ENCODE assay signal across 13 cellular contexts in the genomic region with DNA sequence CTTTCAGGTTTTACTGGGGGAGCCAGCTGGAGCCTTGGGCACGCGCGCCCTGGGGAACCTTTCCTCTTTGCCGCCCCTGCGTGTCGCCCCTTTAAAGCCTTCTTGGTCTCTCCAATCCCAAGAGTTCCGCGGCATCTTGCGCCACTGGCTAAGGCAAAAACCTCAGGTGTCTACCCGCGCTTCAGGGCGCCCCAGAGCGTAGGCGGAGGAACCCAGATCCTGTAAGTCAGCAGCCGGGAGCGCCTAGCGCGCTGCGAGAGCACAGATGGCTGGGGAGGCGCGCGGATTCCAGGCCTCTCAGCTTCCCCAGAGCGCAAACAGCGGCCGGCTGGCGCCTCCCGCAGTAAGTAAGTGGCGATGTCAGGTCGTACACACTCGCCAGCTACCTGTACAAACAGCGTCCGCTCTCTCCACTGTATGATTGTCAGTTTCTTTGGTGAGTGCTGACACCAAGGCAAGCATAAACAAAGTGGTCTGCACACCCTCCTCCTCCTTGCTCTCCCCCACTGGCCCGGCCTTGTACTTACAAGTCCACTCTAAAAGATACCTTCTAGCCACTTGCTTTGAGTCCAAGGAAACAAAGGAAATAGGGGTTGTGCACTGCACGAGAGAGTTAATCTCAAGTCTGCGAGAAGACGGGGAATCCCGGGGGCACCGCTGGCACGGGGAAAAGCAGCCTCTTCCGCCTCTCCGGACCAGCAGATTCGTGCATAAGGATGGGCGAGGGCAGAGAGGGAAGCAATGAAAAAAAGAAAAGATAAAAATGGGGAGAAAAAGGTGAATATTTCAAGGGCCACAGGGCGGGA. TPM values are rescaled to one million over a fixed set of nuclear protein-coding genes. Genes with fewer than 3 reads are reported as not detected.
A peak's percentile ranks its signal among the peaks of the same experiment; 100 is the strongest.
DNase-seq lines count a peak whose midpoint lies in the region; ATAC-seq and TF ChIP-seq lines count a peak whose summit lies in the region.
"Had no signal": no experiment of that assay in that cellular context is flagged by ENCODE, and none has a peak within 500 bp of the region (broad histone marks: within the 10 kb centered on the region; RNA-seq: fewer than 3 reads in every experiment).

No MANE protein-coding gene starts in this region.

- peak; percentile 53 for TF ChIP-seq CTCF in VCaP (conservative IDR thresholded peaks at IDR 0.05)
- no peak for TF ChIP-seq CTCF in CD4-positive, alpha-beta T cell (IDR thresholded peaks at IDR 0.05)

- H3K27ac Mint-ChIP-seq in CD4-positive, alpha-beta T cell = no peak overlapping the region

- peak; percentile 40 to 57 for DNase-seq in NCI-H2081 (lab: John Stamatoyannopoulos, UW)
- no peak for DNase-seq in NCI-H2081 treated with DMSO at 0.1 percent for 48 hours (lab: John Stamatoyannopoulos, UW)
- DNase-seq in iPS-NIHi7 (ENCODE audit: extremely low spot score) = peak; percentile 65
- DNase-seq in sciatic nerve (ENCODE audit: low spot score) = no peak
- DNase-seq in CD4-positive, alpha-beta T cell = no peak
- no peak for DNase-seq in activated CD4-positive, CD25-positive, alpha-beta regulatory T cell treated with anti-CD3 and anti-CD28 coated beads, Interleukin-2, amount 50 U/mL, for 72 hours
- DNase-seq: effector CD4-positive, alpha-beta T cell; stimulated activated CD4-positive, alpha-beta T cell treated with anti-CD3 and anti-CD28 coated beads, Interleukin-2, amount 100 ng/mL, for 48 hours had no signal

- no peak overlapping the region for H3K27ac ChIP-seq in VCaP
- H3K27ac ChIP-seq in CD4-positive, alpha-beta T cell (ENCODE audit: low read depth, low read length) = no peak overlapping the region
- H3K27ac ChIP-seq: A549, tibial nerve had no signal

- POLR2A ChIA-PET in CD4-positive, alpha-beta T cell (lab: Charles Lee) = no interaction called here

- H3K36me3 Mint-ChIP-seq in CD4-positive, alpha-beta T cell (ENCODE audit: low read depth) = no peaks in the 10 kb centered on the region

- H3K4me3 Mint-ChIP-seq in CD4-positive, alpha-beta T cell = no peak overlapping the region

- CTCF ChIA-PET in CD4-positive, alpha-beta T cell (lab: Charles Lee) = no interaction called here

- no peaks in the 10 kb centered on the region for H3K4me1 Mint-ChIP-seq in CD4-positive, alpha-beta T cell (ENCODE audit: low read depth)

- H3K9me3 Mint-ChIP-seq in CD4-positive, alpha-beta T cell = peaks cover 10% of the 10 kb centered on the region

- H3K27me3 Mint-ChIP-seq in CD4-positive, alpha-beta T cell = peaks cover 45% of the 10 kb centered on the region

- ATAC-seq in sciatic nerve (peak; percentile 11), GM18909 (IDR thresholded peaks at IDR 0.05; ENCODE audit: poor library complexity, unreplicated experiment) (no peak)
- ATAC-seq in CD4-positive, alpha-beta T cell (ENCODE audit: poor library complexity) = no peak

- no peaks in the 10 kb centered on the region for H3K9me3 ChIP-seq in CD4-positive, alpha-beta T cell (ENCODE audit: control insufficient read depth, low read length)
- H3K9me3 ChIP-seq: A549 had no signal

- intact Hi-C loops in sciatic nerve (cut with DNase I) = no loop called here
- intact Hi-C loops in CD4-positive, alpha-beta T cell (cut with DNase I, micrococcal nuclease) = no loop called here

- peaks cover 31% of the 10 kb centered on the region for H3K27me3 ChIP-seq in CD4-positive, alpha-beta T cell (ENCODE audit: control insufficient read depth, insufficient read depth, low read length)

RNA-seq across cellular contexts. Expression of a gene that starts 2.9 kb away (rescaled TPM):
- total RNA-seq in sciatic nerve = not detected
- total RNA-seq in CD4-positive, alpha-beta T cell = not detected
- total RNA-seq: mesenteric fat pad, tibial nerve had no signal

Comparison
In these comparisons a context has a peak if more than half of its experiments do, and no peak if none do; other contexts are left out.
1. DNase-seq: peak in NCI-H2081 (2 of 2) and iPS-NIHi7 (single experiment); none in NCI-H2081 treated with DMSO at 0.1 percent for 48 hours (single experiment), sciatic nerve (single experiment), CD4-positive, alpha-beta T cell (0 of 10) and activated CD4-positive, CD25-positive, alpha-beta regulatory T cell treated with anti-CD3 and anti-CD28 coated beads, Interleukin-2, amount 50 U/mL, for 72 hours (single experiment).